1 cellular context compared by ENCODE assay signal in the genomic region with DNA sequence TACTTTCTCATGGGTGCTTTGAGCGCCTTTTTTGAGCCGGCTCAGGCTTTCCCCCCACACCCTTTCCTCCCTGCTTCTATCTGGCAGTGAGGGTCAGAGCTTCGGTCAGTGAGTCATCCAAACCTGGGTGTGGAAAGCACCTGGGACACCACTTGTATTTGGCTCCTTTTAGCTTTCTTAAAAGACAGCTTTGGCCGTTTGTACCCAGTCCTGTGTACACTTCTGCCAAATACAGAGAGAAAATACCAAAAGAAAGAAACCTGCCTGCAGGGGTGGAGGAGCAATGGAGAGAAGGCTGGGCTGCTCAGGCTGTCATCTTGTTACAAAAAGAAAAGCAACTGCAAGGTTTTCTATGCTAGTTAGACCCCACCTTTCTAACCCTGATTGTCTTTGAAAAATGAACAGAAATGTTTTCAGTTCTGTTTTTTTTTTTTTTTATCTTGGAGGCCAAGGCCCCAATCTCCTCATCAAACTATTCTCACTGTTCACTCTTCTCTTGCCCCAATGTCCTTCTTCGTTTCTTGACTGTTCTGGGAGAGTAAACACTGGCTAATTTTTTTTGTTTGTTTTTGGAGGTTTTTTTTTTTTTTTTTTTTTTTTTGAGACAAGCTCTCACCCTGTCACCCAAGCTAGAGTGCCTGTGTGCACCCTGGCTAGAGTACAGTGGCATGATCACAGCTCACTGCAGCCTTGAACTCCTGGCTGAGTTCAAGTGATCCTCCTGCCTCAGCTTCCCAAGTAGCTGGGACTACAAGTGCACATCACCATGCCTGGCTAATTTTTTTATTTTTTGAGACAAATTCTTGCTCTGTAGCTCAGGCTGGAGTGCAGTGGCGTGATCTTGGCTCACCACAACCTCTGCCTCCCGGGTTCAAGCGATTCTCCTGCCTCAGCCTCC.
TF ChIP-seq lines count a peak whose summit lies in the region.

No MANE protein-coding gene starts in this region.

TF ChIP-seq in GM12878, 131 proteins besides CTCF, POLR2A, EP300 and RAD21 (continued from another document and continues in another):
- no peak for TF ChIP-seq TARDBP (IDR thresholded peaks at IDR 0.05; ENCODE audit: borderline replicate concordance)
- no peak for TF ChIP-seq CBFB (IDR thresholded peaks at IDR 0.05; ENCODE audit: low read depth)
- TF ChIP-seq MYB (IDR thresholded peaks at IDR 0.05; ENCODE audit: borderline replicate concordance, low read depth, low read length) = no peak
- TF ChIP-seq ESRRA (IDR thresholded peaks at IDR 0.05; ENCODE audit: low read length) = no peak
- peak; percentile 33; the same call in 1 of the 2 replicates for TF ChIP-seq NBN (IDR thresholded peaks at IDR 0.05)
- no peak; a peak in 1 of 4 replicates for TF ChIP-seq ETV6 (conservative IDR thresholded peaks at IDR 0.05 in 1 of 2, IDR thresholded peaks at IDR 0.05 in 1 of 2; ENCODE audit: borderline replicate concordance in 1 of 2, low read depth in 1 of 2)
- no peak for TF ChIP-seq POLR2AphosphoS2 (IDR thresholded peaks at IDR 0.05; ENCODE audit: low read depth, low read length)
- no peak for TF ChIP-seq RFX5 (IDR thresholded peaks at IDR 0.05; ENCODE audit: low read depth, low read length)
- no peak for TF ChIP-seq PML (IDR thresholded peaks at IDR 0.05; ENCODE audit: low read length)
- TF ChIP-seq MEF2A (IDR thresholded peaks at IDR 0.05; ENCODE audit: insufficient read depth, low read depth, low read length) = 0 out of 2 replicates have a peak, but pooled peaks have one; percentile 48
- TF ChIP-seq ZBED1 (IDR thresholded peaks at IDR 0.05; ENCODE audit: borderline replicate concordance) = no peak
- TF ChIP-seq SUPT20H (IDR thresholded peaks at IDR 0.05; ENCODE audit: borderline replicate concordance, control insufficient read depth, low read depth, low read length) = no peak
- TF ChIP-seq ZSCAN29 (IDR thresholded peaks at IDR 0.05) = no peak
- TF ChIP-seq ASH2L (IDR thresholded peaks at IDR 0.05; ENCODE audit: borderline replicate concordance, low read depth) = no peak
- no peak for TF ChIP-seq TCF3 (IDR thresholded peaks at IDR 0.05; ENCODE audit: borderline replicate concordance, insufficient read depth, low read depth, low read length)
- TF ChIP-seq CHD2 (IDR thresholded peaks at IDR 0.05; ENCODE audit: borderline replicate concordance, low read depth, low read length) = no peak
- TF ChIP-seq, protein P1, sequence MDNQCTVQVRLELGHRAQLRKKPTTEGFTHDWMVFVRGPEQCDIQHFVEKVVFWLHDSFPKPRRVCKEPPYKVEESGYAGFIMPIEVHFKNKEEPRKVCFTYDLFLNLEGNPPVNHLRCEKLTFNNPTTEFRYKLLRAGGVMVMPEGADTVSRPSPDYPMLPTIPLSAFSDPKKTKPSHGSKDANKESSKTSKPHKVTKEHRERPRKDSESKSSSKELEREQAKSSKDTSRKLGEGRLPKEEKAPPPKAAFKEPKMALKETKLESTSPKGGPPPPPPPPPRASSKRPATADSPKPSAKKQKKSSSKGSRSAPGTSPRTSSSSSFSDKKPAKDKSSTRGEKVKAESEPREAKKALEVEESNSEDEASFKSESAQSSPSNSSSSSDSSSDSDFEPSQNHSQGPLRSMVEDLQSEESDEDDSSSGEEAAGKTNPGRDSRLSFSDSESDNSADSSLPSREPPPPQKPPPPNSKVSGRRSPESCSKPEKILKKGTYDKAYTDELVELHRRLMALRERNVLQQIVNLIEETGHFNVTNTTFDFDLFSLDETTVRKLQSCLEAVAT (IDR thresholded peaks at IDR 0.05) = 0 out of 2 replicates have a peak, but pooled peaks have one; percentile 31
- no peak for TF ChIP-seq EZH2 (IDR thresholded peaks at IDR 0.05; ENCODE audit: borderline replicate concordance, control insufficient read depth, low read depth, low read length)
- no peak; the same call in 1 of the 2 replicates for TF ChIP-seq SMC3 (IDR thresholded peaks at IDR 0.05; ENCODE audit: borderline replicate concordance, low read length)
- TF ChIP-seq MTA3 (IDR thresholded peaks at IDR 0.05; ENCODE audit: borderline replicate concordance, low read length) = no peak
- TF ChIP-seq KLF5 (IDR thresholded peaks at IDR 0.05; ENCODE audit: partially characterized antibody) = no peak
- TF ChIP-seq, protein P2, sequence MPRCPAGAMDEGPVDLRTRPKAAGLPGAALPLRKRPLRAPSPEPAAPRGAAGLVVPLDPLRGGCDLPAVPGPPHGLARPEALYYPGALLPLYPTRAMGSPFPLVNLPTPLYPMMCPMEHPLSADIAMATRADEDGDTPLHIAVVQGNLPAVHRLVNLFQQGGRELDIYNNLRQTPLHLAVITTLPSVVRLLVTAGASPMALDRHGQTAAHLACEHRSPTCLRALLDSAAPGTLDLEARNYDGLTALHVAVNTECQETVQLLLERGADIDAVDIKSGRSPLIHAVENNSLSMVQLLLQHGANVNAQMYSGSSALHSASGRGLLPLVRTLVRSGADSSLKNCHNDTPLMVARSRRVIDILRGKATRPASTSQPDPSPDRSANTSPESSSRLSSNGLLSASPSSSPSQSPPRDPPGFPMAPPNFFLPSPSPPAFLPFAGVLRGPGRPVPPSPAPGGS (IDR thresholded peaks at IDR 0.05; ENCODE audit: borderline replicate concordance, insufficient read depth, low read depth, low read length, poor library complexity, severe bottlenecking) = no peak
- TF ChIP-seq SMAD1 (IDR thresholded peaks at IDR 0.05; ENCODE audit: low read depth, partially characterized antibody) = no peak
- no peak for TF ChIP-seq ZNF24 (IDR thresholded peaks at IDR 0.05)
- TF ChIP-seq WRNIP1 (IDR thresholded peaks at IDR 0.05; ENCODE audit: borderline replicate concordance, low read depth, low read length) = no peak
- TF ChIP-seq SREBF1 (IDR thresholded peaks at IDR 0.05; ENCODE audit: low read length) = no peak
- peak; percentile 52 to 68; a peak in 3 of 4 replicates for TF ChIP-seq IKZF2 (IDR thresholded peaks at IDR 0.05)
- peak; percentile 65; the same call in 1 of the 2 replicates for TF ChIP-seq RUNX3 (IDR thresholded peaks at IDR 0.05; ENCODE audit: low read length)
- TF ChIP-seq POLR2AphosphoS5 (IDR thresholded peaks at IDR 0.05; ENCODE audit: low read length) = no peak
- no peak for TF ChIP-seq YBX1 (IDR thresholded peaks at IDR 0.05)
- TF ChIP-seq, protein P3, sequence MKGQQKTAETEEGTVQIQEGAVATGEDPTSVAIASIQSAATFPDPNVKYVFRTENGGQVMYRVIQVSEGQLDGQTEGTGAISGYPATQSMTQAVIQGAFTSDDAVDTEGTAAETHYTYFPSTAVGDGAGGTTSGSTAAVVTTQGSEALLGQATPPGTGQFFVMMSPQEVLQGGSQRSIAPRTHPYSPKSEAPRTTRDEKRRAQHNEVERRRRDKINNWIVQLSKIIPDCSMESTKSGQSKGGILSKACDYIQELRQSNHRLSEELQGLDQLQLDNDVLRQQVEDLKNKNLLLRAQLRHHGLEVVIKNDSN (IDR thresholded peaks at IDR 0.05; ENCODE audit: borderline replicate concordance, extremely low read length, insufficient read depth, low read depth, low read length) = no peak
- TF ChIP-seq ZNF622 (IDR thresholded peaks at IDR 0.05) = no peak
- TF ChIP-seq FOXK2 (IDR thresholded peaks at IDR 0.05) = no peak
- no peak for TF ChIP-seq RBBP5 (conservative IDR thresholded peaks at IDR 0.05)
- no peak for TF ChIP-seq HCFC1 (IDR thresholded peaks at IDR 0.05; ENCODE audit: low read length)
- no peak for TF ChIP-seq ZZZ3 (IDR thresholded peaks at IDR 0.05; ENCODE audit: control insufficient read depth, insufficient read length, low read depth)
- TF ChIP-seq NFIC (IDR thresholded peaks at IDR 0.05; ENCODE audit: low read depth, low read length) = peak; percentile 82
- peak; percentile 15 for TF ChIP-seq RELA (IDR thresholded peaks at IDR 0.05; ENCODE audit: borderline replicate concordance, partially characterized antibody)
- TF ChIP-seq PAX8 (IDR thresholded peaks at IDR 0.05) = no peak
- TF ChIP-seq RAD51 (IDR thresholded peaks at IDR 0.05) = no peak
- TF ChIP-seq CHD1 (IDR thresholded peaks at IDR 0.05; ENCODE audit: low read depth, low read length) = no peak
- 0 out of 2 replicates have a peak, but pooled peaks have one; percentile 36 for TF ChIP-seq CREB1 (IDR thresholded peaks at IDR 0.05; ENCODE audit: low read depth)
- TF ChIP-seq, protein P4, sequence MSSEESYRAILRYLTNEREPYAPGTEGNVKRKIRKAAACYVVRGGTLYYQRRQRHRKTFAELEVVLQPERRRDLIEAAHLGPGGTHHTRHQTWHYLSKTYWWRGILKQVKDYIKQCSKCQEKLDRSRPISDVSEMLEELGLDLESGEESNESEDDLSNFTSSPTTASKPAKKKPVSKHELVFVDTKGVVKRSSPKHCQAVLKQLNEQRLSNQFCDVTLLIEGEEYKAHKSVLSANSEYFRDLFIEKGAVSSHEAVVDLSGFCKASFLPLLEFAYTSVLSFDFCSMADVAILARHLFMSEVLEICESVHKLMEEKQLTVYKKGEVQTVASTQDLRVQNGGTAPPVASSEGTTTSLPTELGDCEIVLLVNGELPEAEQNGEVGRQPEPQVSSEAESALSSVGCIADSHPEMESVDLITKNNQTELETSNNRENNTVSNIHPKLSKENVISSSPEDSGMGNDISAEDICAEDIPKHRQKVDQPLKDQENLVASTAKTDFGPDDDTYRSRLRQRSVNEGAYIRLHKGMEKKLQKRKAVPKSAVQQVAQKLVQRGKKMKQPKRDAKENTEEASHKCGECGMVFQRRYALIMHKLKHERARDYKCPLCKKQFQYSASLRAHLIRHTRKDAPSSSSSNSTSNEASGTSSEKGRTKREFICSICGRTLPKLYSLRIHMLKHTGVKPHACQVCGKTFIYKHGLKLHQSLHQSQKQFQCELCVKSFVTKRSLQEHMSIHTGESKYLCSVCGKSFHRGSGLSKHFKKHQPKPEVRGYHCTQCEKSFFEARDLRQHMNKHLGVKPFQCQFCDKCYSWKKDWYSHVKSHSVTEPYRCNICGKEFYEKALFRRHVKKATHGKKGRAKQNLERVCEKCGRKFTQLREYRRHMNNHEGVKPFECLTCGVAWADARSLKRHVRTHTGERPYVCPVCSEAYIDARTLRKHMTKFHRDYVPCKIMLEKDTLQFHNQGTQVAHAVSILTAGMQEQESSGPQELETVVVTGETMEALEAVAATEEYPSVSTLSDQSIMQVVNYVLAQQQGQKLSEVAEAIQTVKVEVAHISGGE (CRISPR knock-in tag; IDR thresholded peaks at IDR 0.05) = no peak
- 0 out of 2 replicates have a peak, but pooled peaks have one; percentile 24 for TF ChIP-seq ATF7 (IDR thresholded peaks at IDR 0.05; ENCODE audit: low read depth)
- TF ChIP-seq CEBPB (IDR thresholded peaks at IDR 0.05; ENCODE audit: borderline replicate concordance in 1 of 2, low read depth in 2 of 2, low read length in 2 of 2) = no peak
- no peak for TF ChIP-seq NFYA (IDR thresholded peaks at IDR 0.05; ENCODE audit: borderline replicate concordance, low read depth, low read length)
- TF ChIP-seq, protein P5, sequence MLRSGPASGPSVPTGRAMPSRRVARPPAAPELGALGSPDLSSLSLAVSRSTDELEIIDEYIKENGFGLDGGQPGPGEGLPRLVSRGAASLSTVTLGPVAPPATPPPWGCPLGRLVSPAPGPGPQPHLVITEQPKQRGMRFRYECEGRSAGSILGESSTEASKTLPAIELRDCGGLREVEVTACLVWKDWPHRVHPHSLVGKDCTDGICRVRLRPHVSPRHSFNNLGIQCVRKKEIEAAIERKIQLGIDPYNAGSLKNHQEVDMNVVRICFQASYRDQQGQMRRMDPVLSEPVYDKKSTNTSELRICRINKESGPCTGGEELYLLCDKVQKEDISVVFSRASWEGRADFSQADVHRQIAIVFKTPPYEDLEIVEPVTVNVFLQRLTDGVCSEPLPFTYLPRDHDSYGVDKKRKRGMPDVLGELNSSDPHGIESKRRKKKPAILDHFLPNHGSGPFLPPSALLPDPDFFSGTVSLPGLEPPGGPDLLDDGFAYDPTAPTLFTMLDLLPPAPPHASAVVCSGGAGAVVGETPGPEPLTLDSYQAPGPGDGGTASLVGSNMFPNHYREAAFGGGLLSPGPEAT (IDR thresholded peaks at IDR 0.05; ENCODE audit: low read depth) = peak; percentile 89
- TF ChIP-seq, protein P6, sequence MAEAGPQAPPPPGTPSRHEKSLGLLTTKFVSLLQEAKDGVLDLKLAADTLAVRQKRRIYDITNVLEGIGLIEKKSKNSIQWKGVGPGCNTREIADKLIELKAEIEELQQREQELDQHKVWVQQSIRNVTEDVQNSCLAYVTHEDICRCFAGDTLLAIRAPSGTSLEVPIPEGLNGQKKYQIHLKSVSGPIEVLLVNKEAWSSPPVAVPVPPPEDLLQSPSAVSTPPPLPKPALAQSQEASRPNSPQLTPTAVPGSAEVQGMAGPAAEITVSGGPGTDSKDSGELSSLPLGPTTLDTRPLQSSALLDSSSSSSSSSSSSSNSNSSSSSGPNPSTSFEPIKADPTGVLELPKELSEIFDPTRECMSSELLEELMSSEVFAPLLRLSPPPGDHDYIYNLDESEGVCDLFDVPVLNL (IDR thresholded peaks at IDR 0.05; ENCODE audit: low read depth, low read length) = no peak
- TF ChIP-seq FOXM1 (IDR thresholded peaks at IDR 0.05; ENCODE audit: low read depth, low read length) = peak; percentile 65
- TF ChIP-seq, protein P7, sequence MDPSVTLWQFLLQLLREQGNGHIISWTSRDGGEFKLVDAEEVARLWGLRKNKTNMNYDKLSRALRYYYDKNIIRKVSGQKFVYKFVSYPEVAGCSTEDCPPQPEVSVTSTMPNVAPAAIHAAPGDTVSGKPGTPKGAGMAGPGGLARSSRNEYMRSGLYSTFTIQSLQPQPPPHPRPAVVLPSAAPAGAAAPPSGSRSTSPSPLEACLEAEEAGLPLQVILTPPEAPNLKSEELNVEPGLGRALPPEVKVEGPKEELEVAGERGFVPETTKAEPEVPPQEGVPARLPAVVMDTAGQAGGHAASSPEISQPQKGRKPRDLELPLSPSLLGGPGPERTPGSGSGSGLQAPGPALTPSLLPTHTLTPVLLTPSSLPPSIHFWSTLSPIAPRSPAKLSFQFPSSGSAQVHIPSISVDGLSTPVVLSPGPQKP (IDR thresholded peaks at IDR 0.05; ENCODE audit: low read depth, low read length) = no peak
- peak; percentile 69; the same call in 1 of the 2 replicates for TF ChIP-seq EED (IDR thresholded peaks at IDR 0.05; ENCODE audit: low read depth)
- TF ChIP-seq BCL11A (IDR thresholded peaks at IDR 0.05; ENCODE audit: low read depth, low read length) = peak; percentile 63
- TF ChIP-seq SPI1 (IDR thresholded peaks at IDR 0.05; ENCODE audit: borderline replicate concordance, insufficient read depth, low read depth, low read length) = peak; percentile 84
- no peak for TF ChIP-seq BRCA1 (IDR thresholded peaks at IDR 0.05; ENCODE audit: low read depth, low read length)
- no peak for TF ChIP-seq SMARCA5 (IDR thresholded peaks at IDR 0.05)
- no peak for TF ChIP-seq MYC (IDR thresholded peaks at IDR 0.05; ENCODE audit: insufficient read depth, insufficient read length, insufficient replicate concordance, low read length, severe bottlenecking)
- TF ChIP-seq RB1 (IDR thresholded peaks at IDR 0.05; ENCODE audit: borderline replicate concordance) = no peak
- TF ChIP-seq CREM (IDR thresholded peaks at IDR 0.05; ENCODE audit: low read depth) = no peak; the same call in 1 of the 2 replicates
